Comparison of ENCODE assay signal across 24 cellular contexts in genomic region chrX:153059191-153060094, GRCh38. TPM values are rescaled to one million over a fixed set of nuclear protein-coding genes. Genes with fewer than 3 reads are reported as not detected.
"Had no signal": no experiment of that assay in that cellular context is flagged by ENCODE, and none has a peak within 500 bp of the region (broad histone marks: within the 10 kb centered on the region; RNA-seq: fewer than 3 reads in every experiment).

No MANE protein-coding gene starts in this region.

- H3K9me3 ChIP-seq: SJSA1 had no signal

- DNase-seq: IMR-90, Karpas-422, KG1, MM.1S, NCI-H1092 treated with DMSO at 0.1 percent for 48 hours, NCI-H1436, NCI-H187, NCI-H2029, NCI-H2081 treated with DMSO at 0.1 percent for 48 hours, NCI-H2171, NCI-H226, NCI-H446, NCI-H510A, NCI-H524 treated with DMSO at 0.1 percent for 48 hours, NCI-H69, NCI-H774, Right ventricle myocardium superior, RPMI8226, SIG-M5 had no signal

- H3K4me3 ChIP-seq: SJSA1, SK-N-MC had no signal

- H3K4me1 ChIP-seq: SJSA1 had no signal

- H3K27ac ChIP-seq: SJSA1, SK-N-MC had no signal

- H3K36me3 ChIP-seq: SJSA1 had no signal

- FAIRE-seq: HepG2, RCC 7860 had no signal

RNA-seq across cellular contexts. Expression of gene PNMA3, which starts 3.2 kb away (rescaled TPM):
- total RNA-seq: HepG2, IMR-90, M059J, SJSA1 had no signal
- polyA plus RNA-seq: HepG2 had no signal

RNA-seq across cellular contexts. Expression of gene PNMA6A, which starts 12.8 kb away (rescaled TPM):
- total RNA-seq: M059J, SJSA1 had no signal
